8 cellular contexts compared by ENCODE assay signal in the genomic region with DNA sequence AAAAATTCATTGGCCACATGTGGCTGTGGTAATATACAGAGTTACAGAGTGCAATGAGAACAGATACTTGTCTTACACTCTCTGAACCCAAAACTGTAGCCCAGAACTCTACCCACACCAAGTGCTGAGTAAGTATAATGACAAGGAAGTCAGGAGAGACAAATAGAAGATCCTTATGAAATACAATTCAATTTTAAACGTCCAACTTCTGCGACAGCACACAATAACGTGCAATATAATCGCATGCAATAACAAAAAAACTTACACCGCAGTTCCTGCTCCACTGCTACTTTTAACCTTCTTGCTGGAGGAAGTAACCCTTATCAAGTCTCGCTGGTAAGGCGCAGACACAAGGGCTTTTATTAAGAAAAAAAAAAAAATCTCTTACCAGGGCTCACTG. TPM values are rescaled to one million over a fixed set of nuclear protein-coding genes. Genes with fewer than 3 reads are reported as not detected.
DNase-seq lines count a peak whose midpoint lies in the region; ATAC-seq, FAIRE-seq and TF ChIP-seq lines count a peak whose summit lies in the region.

No MANE protein-coding gene starts in this region.

- H3K9ac ChIP-seq in astrocyte (ENCODE audit: low read length), result peak overlapping the region; percentile 98

- WGBS in A549 (ENCODE audit: missing lambda C conversion rate), result 55% methylated on average over 7 of the region's 7 CpGs

- ATAC-seq in A549 (no peak), memory B cell (ENCODE audit: low read depth) (peak; percentile 22), GM18519 (IDR thresholded peaks at IDR 0.05; ENCODE audit: low FRiP score, unreplicated experiment) (no peak), GM21529 (IDR thresholded peaks at IDR 0.05; ENCODE audit: unreplicated experiment) (no peak)

- H3K27ac ChIP-seq in A549 (peak overlapping the region; percentile 92 to 98), astrocyte (ENCODE audit: low read depth, low read length) (no peak overlapping the region)

- H4K20me1 ChIP-seq in astrocyte (ENCODE audit: insufficient read depth, low read length), result peaks cover 53% of the 10 kb centered on the region

- H3K27me3 ChIP-seq in astrocyte (ENCODE audit: insufficient read depth, low read length), result no peaks in the 10 kb centered on the region

- H3K4me3 ChIP-seq in A549 (peak overlapping the region; percentile 100), astrocyte (ENCODE audit: insufficient read depth, low read depth, low read length) (peak overlapping the region; percentile 97)
- peak overlapping the region; percentile 95 for H3K4me3 ChIP-seq in Jurkat, Clone E6-1 (ENCODE audit: low read length)

- H3K4me1 Mint-ChIP-seq in astrocyte (ENCODE audit: low read depth, unreplicated experiment) (peaks cover 17% of the 10 kb centered on the region), memory B cell (peaks cover 17% of the 10 kb centered on the region)

- peak overlapping the region; percentile 95 for H3K4me3 Mint-ChIP-seq in astrocyte (ENCODE audit: unreplicated experiment)
- peak overlapping the region; percentile 82 for H3K4me3 Mint-ChIP-seq in memory B cell

- H3K27ac Mint-ChIP-seq in astrocyte (ENCODE audit: unreplicated experiment) (peak overlapping the region; percentile 94), memory B cell (peak overlapping the region; percentile 77)

- H2AFZ ChIP-seq in astrocyte (ENCODE audit: low read depth, low read length), result no peak overlapping the region

- H3K9me3 Mint-ChIP-seq in astrocyte (ENCODE audit: unreplicated experiment) (peaks cover 5% of the 10 kb centered on the region), memory B cell (no peaks in the 10 kb centered on the region)

- H3K4me1 ChIP-seq in A549 (peaks cover 12% of the 10 kb centered on the region; the same call in 2 of the 3 replicates), astrocyte (ENCODE audit: insufficient read depth, low read length) (peaks cover 13% of the 10 kb centered on the region)

- no peak for TF ChIP-seq RAD21 in A549 (conservative IDR thresholded peaks at IDR 0.05 in 1 of 2, IDR thresholded peaks at IDR 0.05 in 1 of 2)

- H3K4me2 ChIP-seq in A549 (peak overlapping the region; percentile 94), astrocyte (ENCODE audit: low read length) (peak overlapping the region; percentile 99)

- H3K79me2 ChIP-seq in astrocyte (ENCODE audit: insufficient read depth, low read length), result peaks cover 65% of the 10 kb centered on the region

- H3K9me3 ChIP-seq in A549, result no peaks in the 10 kb centered on the region
- no peaks in the 10 kb centered on the region for H3K9me3 ChIP-seq in astrocyte (ENCODE audit: insufficient read depth, low read depth, low read length)

- no peak for FAIRE-seq in A549 (lab: Jason Lieb, UNC)
- FAIRE-seq in astrocyte (lab: Jason Lieb, UNC), result no peak
- no peak for FAIRE-seq in D721Med (lab: Jason Lieb, UNC)

- no peak for TF ChIP-seq CTCF in A549 (IDR thresholded peaks at IDR 0.05)
- TF ChIP-seq CTCF in astrocyte (IDR thresholded peaks at IDR 0.05; ENCODE audit: insufficient read depth, low read depth, low read length), result no peak
- TF ChIP-seq CTCF in D721Med (IDR thresholded peaks at IDR 0.05; ENCODE audit: insufficient read depth, missing control alignments), result no peak

- TF ChIP-seq POLR2A in A549 (IDR thresholded peaks at IDR 0.05; ENCODE audit: low read length), result no peak

- H3K36me3 ChIP-seq in astrocyte (ENCODE audit: insufficient read depth, low read length), result peaks cover 5% of the 10 kb centered on the region

- CTCF ChIA-PET in A549 (lab: Yijun Ruan, JAX), result no interaction called here

- H3K36me3 Mint-ChIP-seq in astrocyte (ENCODE audit: low read depth, unreplicated experiment), result peaks cover 3% of the 10 kb centered on the region
- H3K36me3 Mint-ChIP-seq in memory B cell, result peaks cover 3% of the 10 kb centered on the region

- H3K27me3 Mint-ChIP-seq in astrocyte (ENCODE audit: low read depth, unreplicated experiment) (no peaks in the 10 kb centered on the region), memory B cell (no peaks in the 10 kb centered on the region)

- POLR2A ChIA-PET in A549 (lab: Yijun Ruan, JAX), result interaction anchor here (0.7 kb wide), 2 partner anchors 24 to 157 kb away, joined by 3 to 5 read pairs; no protein-coding TSS in a partner anchor

- DNase-seq in A549 (ENCODE audit: low read depth in 1 of 2, low spot score in 1 of 2), result no peak
- DNase-seq in Jurkat, Clone E6-1 (ENCODE audit: low read depth, low spot score), result no peak
- no peak for DNase-seq in astrocyte (ENCODE audit: low read depth)
- no peak for DNase-seq in memory B cell (ENCODE audit: low spot score in 2 of 2)
- no peak for DNase-seq in 8988T
- DNase-seq in D721Med (ENCODE audit: insufficient read length, low spot score), result no peak

- no peak for TF ChIP-seq EP300 in A549 (IDR thresholded peaks at IDR 0.05)

TF ChIP-seq in A549, 52 proteins besides CTCF, POLR2A, EP300 and RAD21:
- TF ChIP-seq CBX8 (IDR thresholded peaks at IDR 0.05) (no peak), HOXB13 (CRISPR knock-in tag; IDR thresholded peaks at IDR 0.05; ENCODE audit: low read depth) (no peak), ESRRA (IDR thresholded peaks at IDR 0.05; ENCODE audit: borderline replicate concordance, low read length) (no peak), TP53 (CRISPR knock-in tag; IDR thresholded peaks at IDR 0.05) (no peak), CEBPB (IDR thresholded peaks at IDR 0.05) (no peak), NR3C1 (IDR thresholded peaks at IDR 0.05) (no peak), CHD4 (IDR thresholded peaks at IDR 0.05; ENCODE audit: borderline replicate concordance) (no peak)

RNA-seq across cellular contexts. Expression of gene SFT2D1, which starts 0.9 kb away (rescaled TPM):
- polyA plus RNA-seq in A549 (2011; rRNA removed) (61.6 and 74.4 TPM in 2 replicates), A549 (2017; fragmentation: RNase III; extraction: RNeasy Plus Mini Kit Qiagen cat#74134 plus additional on column Dnase treatment) (39.8 to 48.1 TPM (median 47.3 TPM) in 3 replicates)
- 54.9 and 57.0 TPM in 2 replicates for polyA plus RNA-seq in A549 (2012; cell fraction: cytosol; rRNA removed)
- 23.3 and 50.9 TPM in 2 replicates for polyA plus RNA-seq in A549 (2012; cell fraction: nucleus; rRNA removed)
- 9.5 and 13.0 TPM in 2 replicates for polyA minus RNA-seq in A549 (2011; rRNA and poly(A)+ RNA removed)
- 87.3 TPM for polyA plus RNA-seq in Jurkat, Clone E6-1 (2012; ENCODE audit: insufficient read depth, insufficient read length)
- 54.3 and 63.9 TPM in 2 replicates for total RNA-seq in astrocyte

RNA-seq across cellular contexts. Expression of gene PRR18, which starts 33.3 kb away (rescaled TPM):
- polyA plus RNA-seq in A549 (2011; rRNA removed) (0.07 and 0.13 TPM in 2 replicates), A549 (2017; fragmentation: RNase III; extraction: RNeasy Plus Mini Kit Qiagen cat#74134 plus additional on column Dnase treatment) (0.04 to 0.08 TPM (median 0.08 TPM) in 3 replicates)
- 0.05 and 0.08 TPM in 2 replicates for polyA plus RNA-seq in A549 (2012; cell fraction: cytosol; rRNA removed)
- polyA plus RNA-seq in A549 (2012; cell fraction: nucleus; rRNA removed), result 0.06 and 0.10 TPM in 2 replicates
- 0.08 and 0.34 TPM in 2 replicates for polyA minus RNA-seq in A549 (2011; rRNA and poly(A)+ RNA removed)
- polyA plus RNA-seq in Jurkat, Clone E6-1 (2012; ENCODE audit: insufficient read depth, insufficient read length), result not detected
- total RNA-seq in astrocyte, result 0.14 TPM in 1 of 2 replicates, not detected in the other

RNA-seq across cellular contexts. Expression of gene MPC1, which starts 41.3 kb away (rescaled TPM):
- polyA plus RNA-seq in A549 (2011; rRNA removed), result 5.1 and 7.7 TPM in 2 replicates
- 2.2 and 2.6 TPM in 2 replicates for polyA plus RNA-seq in A549 (2012; cell fraction: cytosol; rRNA removed)
- 1.1 and 1.7 TPM in 2 replicates for polyA plus RNA-seq in A549 (2012; cell fraction: nucleus; rRNA removed)
- polyA plus RNA-seq in A549 (2017; fragmentation: RNase III; extraction: RNeasy Plus Mini Kit Qiagen cat#74134 plus additional on column Dnase treatment), result 4.4 to 4.9 TPM (median 4.8 TPM) in 3 replicates
- 1.8 and 4.4 TPM in 2 replicates for polyA minus RNA-seq in A549 (2011; rRNA and poly(A)+ RNA removed)
- 81.4 TPM for polyA plus RNA-seq in Jurkat, Clone E6-1 (2012; ENCODE audit: insufficient read depth, insufficient read length)
- total RNA-seq in astrocyte, result 43.6 and 47.4 TPM in 2 replicates
